ENCODE assay signal across 23 cellular contexts in genomic region chr10:131187274-131187673, GRCh38.
"Had no signal": no experiment of that assay in that cellular context is flagged by ENCODE, and none has a peak within 500 bp of the region (broad histone marks: within the 10 kb centered on the region; RNA-seq: fewer than 3 reads in every experiment).

No MANE protein-coding gene starts in this region.

- H3K4me3 Mint-ChIP-seq: activated CD8-positive, alpha-beta T cell treated with anti-CD3 and anti-CD28 coated beads for 36 hours; activated naive CD4-positive, alpha-beta T cell treated with anti-CD3 and anti-CD28 coated beads, Interleukin-2, amount 50 U/mL, for 24 hours; activated T-cell treated with anti-CD3 and anti-CD28 coated beads, Interleukin-2, amount 50 U/mL, for 72 hours; T-helper 1 cell treated with Interleukin-12 subunit alpha and Interleukin-12 subunit beta and Interleukin-4 antibody, amounts not matched to agents 30 μg/mL and 1 μg/mL, for 36 hours had no signal

- H3K36me3 ChIP-seq: breast epithelium, MG63, Peyer's patch, SJCRH30 had no signal

- H3K4me1 ChIP-seq: breast epithelium, Peyer's patch, SJCRH30 had no signal

- H3K27me3 Mint-ChIP-seq: activated naive CD4-positive, alpha-beta T cell treated with anti-CD3 and anti-CD28 coated beads, Interleukin-2, amount 50 U/mL, for 24 hours had no signal

- H3K4me2 ChIP-seq: SK-N-SH had no signal

- H3K27ac Mint-ChIP-seq: activated CD8-positive, alpha-beta T cell treated with anti-CD3 and anti-CD28 coated beads for 36 hours; activated naive CD4-positive, alpha-beta T cell treated with anti-CD3 and anti-CD28 coated beads, Interleukin-2, amount 50 U/mL, for 24 hours; activated T-cell treated with anti-CD3 and anti-CD28 coated beads, Interleukin-2, amount 50 U/mL, for 72 hours; activated T-helper 2 cell treated with anti-CD3 and anti-CD28 coated beads, Interferon-gamma antibody, Interleukin-2, Interleukin-4, amounts not matched to agents 10 μg/mL and 5 μg/mL and 100 μg/mL, durations not matched to agents 14 hours and 24 hours and 36 hours; T-helper 1 cell treated with Interleukin-12 subunit alpha and Interleukin-12 subunit beta and Interleukin-4 antibody, amounts not matched to agents 30 μg/mL and 1 μg/mL, for 36 hours had no signal

- H3K9me3 ChIP-seq: Peyer's patch, SJCRH30, SK-N-SH had no signal

- H3K27ac ChIP-seq: breast epithelium, Peyer's patch, RWPE1, SJCRH30 had no signal

- DNase-seq: activated CD4-positive, alpha-beta T cell treated with anti-CD3 and anti-CD28 coated beads for 4 hours; activated CD8-positive, alpha-beta T cell treated with anti-CD3 and anti-CD28 coated beads for 36 hours; activated naive CD4-positive, alpha-beta T cell; activated T-cell treated with anti-CD3 and anti-CD28 coated beads for 4 hours; activated T-cell treated with anti-CD3 and anti-CD28 coated beads, Interleukin-2, amount 50 U/mL, for 72 hours; aorta; MG63; MV-4-11; NCI-H1092 treated with DMSO at 0.1 percent for 48 hours; NCI-H1694 treated with DMSO at 0.1 percent for 48 hours; NCI-H446; NCI-H524; Right ventricle myocardium superior; SJCRH30; SK-N-SH; SW 1271 had no signal

- H3K27me3 ChIP-seq: Peyer's patch, SJCRH30 had no signal

- H3K4me3 ChIP-seq: breast epithelium, MG63, Peyer's patch, SJCRH30 had no signal

- H3K4me1 Mint-ChIP-seq: activated naive CD4-positive, alpha-beta T cell treated with anti-CD3 and anti-CD28 coated beads, Interleukin-2, amount 50 U/mL, for 24 hours had no signal

- H3K36me3 Mint-ChIP-seq: activated naive CD4-positive, alpha-beta T cell treated with anti-CD3 and anti-CD28 coated beads, Interleukin-2, amount 50 U/mL, for 24 hours had no signal

- ATAC-seq: activated CD4-positive, CD25-positive, alpha-beta regulatory T cell treated with anti-CD3 and anti-CD28 coated beads, Interleukin-2, amount 50 U/mL, for 24 hours; activated CD8-positive, alpha-beta T cell treated with anti-CD3 and anti-CD28 coated beads for 36 hours; activated T-cell treated with anti-CD3 and anti-CD28 coated beads, Interleukin-2, amount 50 U/mL, for 72 hours had no signal

- H3K9me3 Mint-ChIP-seq: activated naive CD4-positive, alpha-beta T cell treated with anti-CD3 and anti-CD28 coated beads, Interleukin-2, amount 50 U/mL, for 24 hours; activated T-helper 2 cell treated with anti-CD3 and anti-CD28 coated beads, Interferon-gamma antibody, Interleukin-2, Interleukin-4, amounts not matched to agents 10 μg/mL and 5 μg/mL and 100 μg/mL, durations not matched to agents 14 hours and 24 hours and 36 hours; T-helper 1 cell treated with Interleukin-12 subunit alpha and Interleukin-12 subunit beta and Interleukin-4 antibody, amounts not matched to agents 30 μg/mL and 1 μg/mL, for 36 hours had no signal

- H3K9ac ChIP-seq: SK-N-SH had no signal
